ENCODE assay signal across 8 cellular contexts in genomic region chr4:146343199-146343598, GRCh38.
DNase-seq lines count a peak whose midpoint lies in the region; ATAC-seq, FAIRE-seq and TF ChIP-seq lines count a peak whose summit lies in the region.

No MANE protein-coding gene starts in this region.

- H3K27ac Mint-ChIP-seq in nephron progenitor cell = no peak overlapping the region

- no peaks in the 10 kb centered on the region for H3K9me3 Mint-ChIP-seq in nephron progenitor cell

- no peak for TF ChIP-seq POLR2A in GM12891 (IDR thresholded peaks at IDR 0.05; ENCODE audit: low read depth, low read length)

- DNase-seq in GM12891 (ENCODE audit: insufficient read length, low spot score) = no peak
- DNase-seq in NOMO-1 treated with DMSO at 0.1 percent for 48 hours (lab: John Stamatoyannopoulos, UW; ENCODE audit: unreplicated experiment) = peak; percentile 36
- DNase-seq in KG1 (lab: John Stamatoyannopoulos, UW) = no peak
- no peak for DNase-seq in NCI-H146 (lab: John Stamatoyannopoulos, UW)
- no peak for DNase-seq in nephron progenitor cell
- DNase-seq in NCI-H1694 (lab: John Stamatoyannopoulos, UW) = no peak

- ATAC-seq in GM19452 (IDR thresholded peaks at IDR 0.05; ENCODE audit: unreplicated experiment) (peak; percentile 82), HG02973 (IDR thresholded peaks at IDR 0.05; ENCODE audit: unreplicated experiment) (peak; percentile 79)

- peak; percentile 41 for FAIRE-seq in GM12891 (lab: Jason Lieb, UNC)

- no peaks in the 10 kb centered on the region for H3K36me3 Mint-ChIP-seq in nephron progenitor cell (ENCODE audit: low read depth)

- peaks cover 4% of the 10 kb centered on the region for H3K4me1 Mint-ChIP-seq in nephron progenitor cell

- TF ChIP-seq CTCF in nephron progenitor cell (IDR thresholded peaks at IDR 0.05) = no peak

- peaks cover 6% of the 10 kb centered on the region for H3K27me3 Mint-ChIP-seq in nephron progenitor cell (ENCODE audit: low read depth, poor library complexity)

- H3K4me3 Mint-ChIP-seq in nephron progenitor cell = no peak overlapping the region

TF ChIP-seq in GM12891, 5 proteins besides CTCF, POLR2A, EP300 and RAD21:
- TF ChIP-seq SPI1 (IDR thresholded peaks at IDR 0.05; ENCODE audit: low read depth, low read length) = peak; percentile 65
- TF ChIP-seq TAF1 (IDR thresholded peaks at IDR 0.05; ENCODE audit: low read depth, low read length) = no peak
TF ChIP-seq in GM12891: peak in this region for 1.
